8 cellular contexts compared by ENCODE assay signal in the genomic region with DNA sequence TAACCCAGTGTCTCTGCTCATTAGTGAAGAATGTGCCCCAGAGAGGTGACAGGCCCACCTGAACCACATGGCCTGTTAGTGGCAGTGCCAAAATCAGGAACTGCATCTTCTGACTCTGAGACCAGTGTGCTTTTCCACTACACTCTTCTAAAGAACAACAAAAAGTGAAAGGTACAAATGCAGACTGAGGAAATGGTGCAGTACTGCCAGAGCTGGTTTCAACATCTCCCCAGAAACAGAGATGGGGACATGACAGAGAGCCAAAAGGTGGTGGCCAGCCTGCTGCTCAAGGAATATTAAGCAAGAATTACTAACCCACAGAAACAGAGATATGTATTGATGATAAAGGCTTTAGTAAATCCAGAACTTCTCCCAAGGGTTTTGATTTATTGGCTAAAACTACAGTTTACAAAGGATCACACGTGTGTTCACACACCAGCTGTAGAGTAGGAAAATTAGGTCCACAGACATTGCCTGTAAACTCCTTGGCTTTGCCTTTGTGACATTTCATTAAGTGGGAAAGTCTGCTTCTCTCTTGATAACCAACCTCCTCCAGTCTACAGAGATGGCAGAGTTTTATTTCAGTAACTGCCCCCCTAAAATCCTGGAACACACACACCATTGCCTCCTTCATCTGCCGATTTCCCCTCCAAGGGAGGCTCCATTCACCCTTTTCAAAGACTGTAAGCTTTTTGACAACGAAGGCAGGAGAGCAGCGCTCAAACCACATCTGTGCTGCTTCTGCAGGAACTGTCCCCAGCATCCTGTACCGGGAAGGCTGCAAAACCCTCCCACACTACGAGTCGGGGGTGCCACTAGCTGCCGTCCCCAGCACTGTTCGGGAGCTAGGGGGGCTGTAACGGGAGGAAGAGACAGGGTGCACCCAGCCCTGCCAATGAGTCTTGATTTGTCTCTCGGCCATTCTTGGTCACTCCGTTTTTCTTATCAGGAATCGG. TPM values are rescaled to one million over a fixed set of nuclear protein-coding genes. Genes with fewer than 3 reads are reported as not detected.
A peak's percentile ranks its signal among the peaks of the same experiment; 100 is the strongest.
DNase-seq lines count a peak whose midpoint lies in the region; ATAC-seq and TF ChIP-seq lines count a peak whose summit lies in the region.

No MANE protein-coding gene starts in this region.

- intact Hi-C loops in colonic mucosa (cut with DNase I): no loop called here

- H3K4me3 ChIP-seq in GM12864 (ENCODE audit: low read depth, low read length): no peak overlapping the region
- H3K4me3 ChIP-seq in colonic mucosa: no peak overlapping the region

- peak; percentile 45 for DNase-seq in GM12864 (ENCODE audit: low read depth)
- DNase-seq in fibroblast of gingiva (ENCODE audit: low read depth): peak; percentile 65
- no peak for DNase-seq in amniotic stem cell (lab: John Stamatoyannopoulos, UW)
- no peak for DNase-seq in NCI-H510A treated with DMSO at 0.1 percent for 48 hours (lab: John Stamatoyannopoulos, UW)
- DNase-seq in NCI-H2107 (lab: John Stamatoyannopoulos, UW): no peak
- no peak for DNase-seq in colonic mucosa

- H3K4me1 ChIP-seq in colonic mucosa: no peaks in the 10 kb centered on the region

- H3K9ac ChIP-seq in colonic mucosa (ENCODE audit: low read depth in 2 of 2, low read length in 2 of 2): no peak overlapping the region

- no peak overlapping the region for H3K27ac ChIP-seq in colonic mucosa

- ATAC-seq in GM19467 (IDR thresholded peaks at IDR 0.05; ENCODE audit: unreplicated experiment) (peak; percentile 57), HG03196 (IDR thresholded peaks at IDR 0.05; ENCODE audit: unreplicated experiment) (peak; percentile 63)

- H3K27me3 ChIP-seq in colonic mucosa: no peaks in the 10 kb centered on the region

- no peaks in the 10 kb centered on the region for H3K9me3 ChIP-seq in colonic mucosa

- no peaks in the 10 kb centered on the region for H3K36me3 ChIP-seq in colonic mucosa

- TF ChIP-seq CTCF in GM12864 (IDR thresholded peaks at IDR 0.05; ENCODE audit: low read depth, low read length, missing control alignments): no peak
- no peak for TF ChIP-seq CTCF in colonic mucosa (IDR thresholded peaks at IDR 0.05)

RNA-seq across cellular contexts. Expression of a gene that starts 29.8 kb away (rescaled TPM):
- total RNA-seq in colonic mucosa: 1 to 10 TPM in 1 of 2 donors, under 1 TPM in 1; 0.62 to 1.0 TPM

Comparison
In these comparisons a context has a peak if more than half of its experiments do, and no peak if none do; other contexts are left out.
1. DNase-seq: peak in GM12864 (single experiment) and fibroblast of gingiva (single experiment); none in amniotic stem cell (single experiment), NCI-H510A treated with DMSO at 0.1 percent for 48 hours (single experiment), NCI-H2107 (single experiment) and colonic mucosa (single experiment).